ENCODE assay signal across 26 cellular contexts in genomic region chr5:140328036-140328764, GRCh38. TPM values are rescaled to one million over a fixed set of nuclear protein-coding genes. Genes with fewer than 3 reads are reported as not detected.
A peak's percentile ranks its signal among the peaks of the same experiment; 100 is the strongest.
DNase-seq lines count a peak whose midpoint lies in the region; ATAC-seq, FAIRE-seq and TF ChIP-seq lines count a peak whose summit lies in the region.
"Had no signal": no experiment of that assay in that cellular context is flagged by ENCODE, and none has a peak within 500 bp of the region (broad histone marks: within the 10 kb centered on the region; RNA-seq: fewer than 3 reads in every experiment).

No MANE protein-coding gene starts in this region.

- H3K27me3 Mint-ChIP-seq in astrocyte (ENCODE audit: low read depth, unreplicated experiment): no peaks in the 10 kb centered on the region

- peak overlapping the region; percentile 19 for H2AFZ ChIP-seq in astrocyte (ENCODE audit: low read depth, low read length)

- no peak for TF ChIP-seq CTCF in C4-2B (conservative IDR thresholded peaks at IDR 0.05)
- TF ChIP-seq CTCF in astrocyte (IDR thresholded peaks at IDR 0.05; ENCODE audit: insufficient read depth, low read depth, low read length): no peak
- no peak for TF ChIP-seq CTCF in mucosa of descending colon (IDR thresholded peaks at IDR 0.05)

- H3K9me3 ChIP-seq in astrocyte (ENCODE audit: insufficient read depth, low read depth, low read length) (no peaks in the 10 kb centered on the region), mucosa of descending colon (no peaks in the 10 kb centered on the region)
- H3K9me3 ChIP-seq: ascending aorta, esophagus muscularis mucosa, gastroesophageal sphincter had no signal

- H3K4me3 Mint-ChIP-seq in astrocyte (ENCODE audit: unreplicated experiment): no peak overlapping the region
- H3K4me3 Mint-ChIP-seq: activated T-cell treated with anti-CD3 and anti-CD28 coated beads, Interleukin-2, amount 50 U/mL, for 72 hours; stimulated activated naive CD8-positive, alpha-beta T cell treated with anti-CD3 and anti-CD28 coated beads, Interleukin-15, Interleukin-2, amounts not matched to agents 100 ng/mL and 50 ng/mL, for 24 hours had no signal

- H3K79me2 ChIP-seq in astrocyte (ENCODE audit: insufficient read depth, low read length): no peaks in the 10 kb centered on the region

- H3K4me2 ChIP-seq in astrocyte (ENCODE audit: low read length): peak overlapping the region; percentile 44

- H3K9ac ChIP-seq in astrocyte (ENCODE audit: low read length): peak overlapping the region; percentile 41

- peaks cover 72% of the 10 kb centered on the region for H3K4me1 Mint-ChIP-seq in astrocyte (ENCODE audit: low read depth, unreplicated experiment)

- H3K36me3 ChIP-seq in astrocyte (ENCODE audit: insufficient read depth, low read length) (peaks cover 7% of the 10 kb centered on the region), mucosa of descending colon (ENCODE audit: low read depth) (no peaks in the 10 kb centered on the region)

- no peaks in the 10 kb centered on the region for H3K27me3 ChIP-seq in astrocyte (ENCODE audit: insufficient read depth, low read length)
- H3K27me3 ChIP-seq: ascending aorta, esophagus muscularis mucosa, gastroesophageal sphincter had no signal

- DNase-seq in astrocyte (ENCODE audit: low read depth) (no peak), mucosa of descending colon (no peak), DMS 273 (lab: John Stamatoyannopoulos, UW; ENCODE audit: unreplicated experiment) (no peak), NCI-H1105 (lab: John Stamatoyannopoulos, UW) (no peak), GM19238 (ENCODE audit: insufficient read length, low spot score) (no peak), NCI-H524 treated with DMSO at 0.1 percent for 48 hours (lab: John Stamatoyannopoulos, UW) (no peak)
- DNase-seq: activated CD4-positive, CD25-positive, alpha-beta regulatory T cell treated with anti-CD3 and anti-CD28 coated beads, Interleukin-2, amount 50 U/mL, for 72 hours; activated naive CD4-positive, alpha-beta T cell treated with anti-CD3 and anti-CD28 coated beads, Interleukin-2, amount 50 U/mL, for 16 hours; activated T-cell treated with anti-CD3 and anti-CD28 coated beads, Interleukin-2, amount 50 U/mL, for 72 hours; cerebellar nuclear complex; DMS79; effector CD4-positive, alpha-beta T cell; Kasumi-1; kidney glomerular epithelial cell; NCI-H1092; NK-92 treated with Interleukin-12 subunit alpha and Interleukin-12 subunit beta, amount 100 ng/mL, for 24 hours; stimulated activated CD4-positive, alpha-beta T cell treated with anti-CD3 and anti-CD28 coated beads, Interleukin-4, amount 100 ng/mL, for 1 hour; trophoblast cell had no signal

- no peaks in the 10 kb centered on the region for H4K20me1 ChIP-seq in astrocyte (ENCODE audit: insufficient read depth, low read length)

- ATAC-seq in HG02642 (IDR thresholded peaks at IDR 0.05; ENCODE audit: poor library complexity, unreplicated experiment) (peak; percentile 47), mucosa of descending colon (peak; percentile 28)
- ATAC-seq: activated T-cell treated with anti-CD3 and anti-CD28 coated beads, Interleukin-2, amount 50 U/mL, for 72 hours; gastroesophageal sphincter had no signal

- H3K27ac Mint-ChIP-seq in astrocyte (ENCODE audit: unreplicated experiment): peak overlapping the region; percentile 41
- H3K27ac Mint-ChIP-seq: activated T-cell treated with anti-CD3 and anti-CD28 coated beads, Interleukin-2, amount 50 U/mL, for 72 hours; stimulated activated naive CD8-positive, alpha-beta T cell treated with anti-CD3 and anti-CD28 coated beads, Interleukin-15, Interleukin-2, amounts not matched to agents 100 ng/mL and 50 ng/mL, for 24 hours had no signal

- peaks cover 33% of the 10 kb centered on the region for H3K4me1 ChIP-seq in astrocyte (ENCODE audit: insufficient read depth, low read length)
- no peaks in the 10 kb centered on the region for H3K4me1 ChIP-seq in mucosa of descending colon (ENCODE audit: low read depth)

- H3K9me3 Mint-ChIP-seq in astrocyte (ENCODE audit: unreplicated experiment): no peaks in the 10 kb centered on the region
- H3K9me3 Mint-ChIP-seq: activated T-cell treated with anti-CD3 and anti-CD28 coated beads, Interleukin-2, amount 50 U/mL, for 72 hours; stimulated activated naive CD8-positive, alpha-beta T cell treated with anti-CD3 and anti-CD28 coated beads, Interleukin-15, Interleukin-2, amounts not matched to agents 100 ng/mL and 50 ng/mL, for 24 hours had no signal

- peaks cover 13% of the 10 kb centered on the region for H3K36me3 Mint-ChIP-seq in astrocyte (ENCODE audit: low read depth, unreplicated experiment)

- no peak for FAIRE-seq in astrocyte (lab: Jason Lieb, UNC)

- intact Hi-C loops in mucosa of descending colon (cut with DNase I, micrococcal nuclease): no loop called here

- H3K4me3 ChIP-seq in astrocyte (ENCODE audit: insufficient read depth, low read depth, low read length) (no peak overlapping the region), mucosa of descending colon (no peak overlapping the region)
- H3K4me3 ChIP-seq: ascending aorta, esophagus muscularis mucosa, gastroesophageal sphincter had no signal

- H3K27ac ChIP-seq in C4-2B (peak overlapping the region; percentile 46), astrocyte (ENCODE audit: low read depth, low read length) (no peak overlapping the region)
- H3K27ac ChIP-seq: ascending aorta, esophagus muscularis mucosa, gastroesophageal sphincter had no signal

RNA-seq across cellular contexts. Expression of gene HBEGF, which starts 18.2 kb away (rescaled TPM):
- total RNA-seq in astrocyte (257 and 272 TPM in 2 replicates), mucosa of descending colon (10 to 100 TPM in 2 of 3 donors, 1 to 10 TPM in 1; 8.8 to 15.7 (median 13.1) TPM)

RNA-seq across cellular contexts. Expression of gene PFDN1, which starts 25.3 kb away (rescaled TPM):
- total RNA-seq in astrocyte (199 and 202 TPM in 2 replicates), mucosa of descending colon (10 to 100 TPM; 33.5 to 48.0 (median 35.9) TPM)

RNA-seq across cellular contexts. Expression of gene SLC4A9, which starts 31.8 kb away (rescaled TPM):
- total RNA-seq in astrocyte: 0.25 TPM in 1 of 2 replicates, not detected in the other
- total RNA-seq in mucosa of descending colon: under 1 TPM in 2 of 3 donors, not detected in 1; 0.23 to 0.46 TPM
- total RNA-seq: activated CD8-positive, alpha-beta memory T cell treated with anti-CD3 and anti-CD28 coated beads for 36 hours; ascending aorta; esophagus muscularis mucosa; gastroesophageal sphincter; pulmonary artery endothelial cell had no signal

Comparison
In these comparisons a context has a peak if more than half of its experiments do, and no peak if none do; other contexts are left out.
1. RNA of gene HBEGF, which starts 18.2 kb away (total RNA-seq): 257 to 272 TPM in astrocyte; 8.8 to 15.7 TPM in mucosa of descending colon; every median in the first group is over 10 times any median in the second.